In genomic region chr1:93143136-93143535, GRCh38 we compare ENCODE assay signal across 23 cellular contexts. TPM values are rescaled to one million over a fixed set of nuclear protein-coding genes. Genes with fewer than 3 reads are reported as not detected.
DNase-seq lines count a peak whose midpoint lies in the region; ATAC-seq and TF ChIP-seq lines count a peak whose summit lies in the region.
"Had no signal": no experiment of that assay in that cellular context is flagged by ENCODE, and none has a peak within 500 bp of the region (broad histone marks: within the 10 kb centered on the region; RNA-seq: fewer than 3 reads in every experiment).

No MANE protein-coding gene starts in this region.

- peaks cover 0 to 4% (median 0%) of the 10 kb centered on the region in 3 experiments for H3K36me3 ChIP-seq in naive thymus-derived CD4-positive, alpha-beta T cell (ENCODE audit: control insufficient read depth in 2 of 3, insufficient read depth in 3 of 3, low read length in 3 of 3)
- H3K36me3 ChIP-seq: BE2C, right atrium auricular region had no signal

- CTCF ChIA-PET in naive thymus-derived CD4-positive, alpha-beta T cell (lab: Charles Lee) = no interaction called here

- ATAC-seq in activated T-cell treated with anti-CD3 and anti-CD28 coated beads, Interleukin-2, amount 50 U/mL, for 72 hours (replicated peaks in 1 of 2) = peak in 1 of 2 donors; percentile 44
- ATAC-seq in naive thymus-derived CD4-positive, alpha-beta T cell = no peak
- ATAC-seq in HG03442 (IDR thresholded peaks at IDR 0.05; ENCODE audit: unreplicated experiment) = no peak
- ATAC-seq: GM23338, K562, lower lobe of right lung had no signal

- H3K9me3 Mint-ChIP-seq in activated T-cell treated with anti-CD3 and anti-CD28 coated beads, Interleukin-2, amount 50 U/mL, for 72 hours = no peaks in the 10 kb centered on the region
- no peaks in the 10 kb centered on the region for H3K9me3 Mint-ChIP-seq in activated T-cell treated with anti-CD3 and anti-CD28 coated beads, Interleukin-2, amount 50 U/mL, for 24 hours
- no peaks in the 10 kb centered on the region for H3K9me3 Mint-ChIP-seq in endothelial cell (ENCODE audit: unreplicated experiment)
- H3K9me3 Mint-ChIP-seq in naive thymus-derived CD4-positive, alpha-beta T cell = peaks cover 0 to 2% (median 0%) of the 10 kb centered on the region in 11 donors
- H3K9me3 Mint-ChIP-seq: GM23338 had no signal

- H3K27me3 ChIP-seq in naive thymus-derived CD4-positive, alpha-beta T cell (ENCODE audit: control insufficient read depth in 2 of 2, insufficient read depth in 2 of 2, low read length in 2 of 2) = no peaks in the 10 kb centered on the region
- H3K27me3 ChIP-seq: BE2C, right atrium auricular region, suprapubic skin had no signal

- no peak overlapping the region for H3K4me3 Mint-ChIP-seq in activated T-cell treated with anti-CD3 and anti-CD28 coated beads, Interleukin-2, amount 50 U/mL, for 72 hours
- no peak overlapping the region for H3K4me3 Mint-ChIP-seq in activated T-cell treated with anti-CD3 and anti-CD28 coated beads, Interleukin-2, amount 50 U/mL, for 24 hours
- no peak overlapping the region for H3K4me3 Mint-ChIP-seq in endothelial cell (ENCODE audit: unreplicated experiment)
- no peak overlapping the region for H3K4me3 Mint-ChIP-seq in naive thymus-derived CD4-positive, alpha-beta T cell
- H3K4me3 Mint-ChIP-seq: GM23338 had no signal

- H3K4me3 ChIP-seq in NB4 (ENCODE audit: low read depth, low read length) = no peak overlapping the region
- H3K4me3 ChIP-seq in naive thymus-derived CD4-positive, alpha-beta T cell (ENCODE audit: low read length) = no peak overlapping the region
- H3K4me3 ChIP-seq: GM23338, K562, lower lobe of right lung, right atrium auricular region, suprapubic skin had no signal

- no peaks in the 10 kb centered on the region for H3K27me3 Mint-ChIP-seq in activated T-cell treated with anti-CD3 and anti-CD28 coated beads, Interleukin-2, amount 50 U/mL, for 72 hours (ENCODE audit: low read depth)
- no peaks in the 10 kb centered on the region for H3K27me3 Mint-ChIP-seq in activated T-cell treated with anti-CD3 and anti-CD28 coated beads, Interleukin-2, amount 50 U/mL, for 24 hours
- peaks cover 1% of the 10 kb centered on the region for H3K27me3 Mint-ChIP-seq in endothelial cell (ENCODE audit: unreplicated experiment)
- H3K27me3 Mint-ChIP-seq in naive thymus-derived CD4-positive, alpha-beta T cell = no peaks in the 10 kb centered on the region

- H3K27ac ChIP-seq in naive thymus-derived CD4-positive, alpha-beta T cell (ENCODE audit: low read depth, low read length) = peak overlapping the region; percentile 24
- H3K27ac ChIP-seq: lower lobe of right lung, right atrium auricular region, suprapubic skin, VCaP had no signal

- no peaks in the 10 kb centered on the region for H3K4me1 ChIP-seq in naive thymus-derived CD4-positive, alpha-beta T cell (ENCODE audit: control insufficient read depth in 2 of 2, insufficient read depth in 2 of 2, low read length in 2 of 2)
- H3K4me1 ChIP-seq: BE2C, lower lobe of right lung, right atrium auricular region had no signal

- no peak for DNase-seq in activated T-cell treated with anti-CD3 and anti-CD28 coated beads, Interleukin-2, amount 50 U/mL, for 72 hours
- no peak for DNase-seq in activated T-cell treated with anti-CD3 and anti-CD28 coated beads, Interleukin-2, amount 50 U/mL, for 24 hours
- peak; percentile 14 for DNase-seq in NB4 (ENCODE audit: low read depth)
- no peak for DNase-seq in endothelial cell (ENCODE audit: low spot score)
- no peak for DNase-seq in naive thymus-derived CD4-positive, alpha-beta T cell
- no peak for DNase-seq in NCI-H1930 (lab: John Stamatoyannopoulos, UW)
- DNase-seq in NCI-H345 treated with DMSO at 0.1 percent for 48 hours (lab: John Stamatoyannopoulos, UW; ENCODE audit: unreplicated experiment) = no peak
- DNase-seq: activated CD4-positive, alpha-beta T cell treated with anti-CD3 and anti-CD28 coated beads, Interleukin-2, amount 50 U/mL, for 1 hour; activated effector memory CD4-positive, alpha-beta T cell treated with anti-CD3 and anti-CD28 coated beads, Interleukin-2, amount 50 U/mL, for 16 hours; BE2C; COR-L47; lower lobe of right lung; NCI-H2029 treated with DMSO at 0.1 percent for 48 hours; NCI-H510A treated with DMSO at 0.1 percent for 48 hours; NK-92 treated with Interleukin-12 subunit alpha and Interleukin-12 subunit beta, amount 100 ng/mL, for 24 hours; occipital lobe; stimulated activated CD4-positive, alpha-beta T cell treated with anti-CD3 and anti-CD28 coated beads, Interleukin-12 subunit alpha, Interleukin-12 subunit beta, amount 100 ng/mL, for 4 hours had no signal

- H3K9me3 ChIP-seq in naive thymus-derived CD4-positive, alpha-beta T cell (ENCODE audit: control insufficient read depth in 2 of 3, low read length in 3 of 3) = no peaks in the 10 kb centered on the region
- H3K9me3 ChIP-seq: BE2C, lower lobe of right lung, right atrium auricular region, suprapubic skin had no signal

- intact Hi-C loops in naive thymus-derived CD4-positive, alpha-beta T cell (cut with micrococcal nuclease) = loop anchor here in 1 of 2 donors (5.0 kb wide), 1 partner anchor 34 kb away; no protein-coding TSS in a partner anchor

- POLR2A ChIA-PET in naive thymus-derived CD4-positive, alpha-beta T cell (lab: Charles Lee) = no interaction called here

- TF ChIP-seq CTCF in NB4 (IDR thresholded peaks at IDR 0.05; ENCODE audit: low read depth, low read length) (no peak), endothelial cell (IDR thresholded peaks at IDR 0.05; ENCODE audit: unreplicated experiment) (no peak)

- H3K27ac Mint-ChIP-seq in activated T-cell treated with anti-CD3 and anti-CD28 coated beads, Interleukin-2, amount 50 U/mL, for 72 hours = peak overlapping the region; percentile 54
- no peak overlapping the region for H3K27ac Mint-ChIP-seq in activated T-cell treated with anti-CD3 and anti-CD28 coated beads, Interleukin-2, amount 50 U/mL, for 24 hours
- H3K27ac Mint-ChIP-seq in endothelial cell (ENCODE audit: unreplicated experiment) = peak overlapping the region; percentile 10
- peak overlapping the region in 5 of 9 donors; percentile 4 to 30 (median 26) for H3K27ac Mint-ChIP-seq in naive thymus-derived CD4-positive, alpha-beta T cell
- H3K27ac Mint-ChIP-seq: GM23338 had no signal

- no peak for TF ChIP-seq POLR2A in NB4 (IDR thresholded peaks at IDR 0.05; ENCODE audit: extremely low read depth, insufficient read length)

- H3K4me1 Mint-ChIP-seq in activated T-cell treated with anti-CD3 and anti-CD28 coated beads, Interleukin-2, amount 50 U/mL, for 72 hours (ENCODE audit: low read depth) = peaks cover 8% of the 10 kb centered on the region
- peaks cover 4% of the 10 kb centered on the region for H3K4me1 Mint-ChIP-seq in activated T-cell treated with anti-CD3 and anti-CD28 coated beads, Interleukin-2, amount 50 U/mL, for 24 hours (ENCODE audit: low read depth)
- H3K4me1 Mint-ChIP-seq in endothelial cell (ENCODE audit: unreplicated experiment) = no peaks in the 10 kb centered on the region
- peaks cover 0 to 12% (median 4%) of the 10 kb centered on the region in 7 donors for H3K4me1 Mint-ChIP-seq in naive thymus-derived CD4-positive, alpha-beta T cell
- H3K4me1 Mint-ChIP-seq: GM23338 had no signal

- peaks cover 6 to 20% of the 10 kb centered on the region in 2 donors for H3K36me3 Mint-ChIP-seq in activated T-cell treated with anti-CD3 and anti-CD28 coated beads, Interleukin-2, amount 50 U/mL, for 72 hours (ENCODE audit: insufficient read depth in 2 of 2)
- peaks cover 58% of the 10 kb centered on the region for H3K36me3 Mint-ChIP-seq in activated T-cell treated with anti-CD3 and anti-CD28 coated beads, Interleukin-2, amount 50 U/mL, for 24 hours (ENCODE audit: low read depth)
- H3K36me3 Mint-ChIP-seq in endothelial cell (ENCODE audit: low read depth, unreplicated experiment) = peaks cover 7% of the 10 kb centered on the region
- peaks cover 0 to 23% (median 5%) of the 10 kb centered on the region in 5 donors for H3K36me3 Mint-ChIP-seq in naive thymus-derived CD4-positive, alpha-beta T cell

RNA-seq across cellular contexts. Expression of gene TMED5, which starts 37.1 kb away (rescaled TPM):
- 10 to 100 TPM; 50.2 to 65.3 TPM for total RNA-seq in activated T-cell treated with anti-CD3 and anti-CD28 coated beads, Interleukin-2, amount 50 U/mL, for 72 hours
- total RNA-seq in endothelial cell (ENCODE audit: unreplicated experiment) = 34.5 TPM
- 10 to 100 TPM; 37.8 to 60.0 (median 47.4) TPM for total RNA-seq in naive thymus-derived CD4-positive, alpha-beta T cell
- 10 to 100 TPM; 17.6 to 20.0 TPM for polyA plus RNA-seq in naive thymus-derived CD4-positive, alpha-beta T cell

RNA-seq across cellular contexts. Expression of gene CCDC18, which starts 37.4 kb away (rescaled TPM):
- total RNA-seq in activated T-cell treated with anti-CD3 and anti-CD28 coated beads, Interleukin-2, amount 50 U/mL, for 72 hours = 10 to 100 TPM; 27.0 to 30.1 TPM
- total RNA-seq in endothelial cell (ENCODE audit: unreplicated experiment) = 10.4 TPM
- 10 to 100 TPM in 2 of 5 experiments, 1 to 10 TPM in 3; 5.2 to 13.7 (median 9.9) TPM for total RNA-seq in naive thymus-derived CD4-positive, alpha-beta T cell
- 1 to 10 TPM; 3.4 to 6.9 TPM for polyA plus RNA-seq in naive thymus-derived CD4-positive, alpha-beta T cell
